12 cellular contexts compared by ENCODE assay signal in the genomic region with DNA sequence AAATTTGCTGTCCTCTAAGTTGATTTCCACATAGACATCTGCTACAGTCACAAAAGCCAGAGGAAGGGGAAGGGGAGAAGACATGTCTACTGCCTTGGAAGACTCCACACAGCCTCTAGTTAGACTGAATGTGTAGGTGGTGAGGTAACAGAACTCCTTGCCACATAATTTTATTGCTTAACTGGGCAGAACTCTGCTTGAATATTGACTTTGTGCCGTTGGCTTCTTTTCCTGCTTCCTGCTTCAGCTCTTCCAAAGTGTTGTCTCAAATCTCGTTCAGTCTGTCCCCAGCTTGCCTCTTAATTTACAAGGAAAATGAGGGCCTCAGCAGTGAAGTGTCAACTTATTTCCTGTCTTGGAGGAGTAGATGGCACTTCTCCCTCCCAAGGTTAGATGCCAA. TPM values are rescaled to one million over a fixed set of nuclear protein-coding genes. Genes with fewer than 3 reads are reported as not detected.
DNase-seq lines count a peak whose midpoint lies in the region; ATAC-seq, FAIRE-seq and TF ChIP-seq lines count a peak whose summit lies in the region.
"Had no signal": no experiment of that assay in that cellular context is flagged by ENCODE, and none has a peak within 500 bp of the region (broad histone marks: within the 10 kb centered on the region; RNA-seq: fewer than 3 reads in every experiment).

No MANE protein-coding gene starts in this region.

- TF ChIP-seq EP300 in gastroesophageal sphincter (IDR thresholded peaks at IDR 0.05): no peak

- intact Hi-C loops in spleen (cut with DNase I; ENCODE audit: low total_unique reads): no loop called here

- in situ Hi-C loops in KBM-7 (cut with MboI; ENCODE audit: low pct_unique_long_range_greater_than_20kb, low sequenced_read_pairs): no loop called here

- H3K4me1 ChIP-seq in gastroesophageal sphincter (peaks cover 0 to 16% (median 0%) of the 10 kb centered on the region in 3 donors), small intestine (ENCODE audit: control insufficient read depth in 2 of 2, insufficient read depth in 1 of 2, low read depth in 1 of 2, low read length in 1 of 2) (peaks cover 0 to 4% of the 10 kb centered on the region in 2 donors), spleen (peaks cover 0 to 25% (median 9%) of the 10 kb centered on the region in 6 donors)

- 29 to 46% methylated on average over 1 to 2 of the region's 2 CpGs for WGBS in gastroesophageal sphincter (ENCODE audit: low coverage in 1 of 2), 2 donors
- WGBS in small intestine, 3 donors: 8 to 18% (median 12%) methylated on average over 2 of the region's 2 CpGs
- 7 to 26% (median 14%) methylated on average over 2 of the region's 2 CpGs for WGBS in spleen, 5 donors

- H3K27me3 ChIP-seq in gastroesophageal sphincter (no peaks in the 10 kb centered on the region), small intestine (ENCODE audit: control insufficient read depth in 2 of 2, insufficient read depth in 2 of 2, low read length in 2 of 2) (no peaks in the 10 kb centered on the region), spleen (replicated peaks in 1 of 7) (peaks cover 0 to 3% (median 0%) of the 10 kb centered on the region in 7 donors)

- ATAC-seq in gastroesophageal sphincter: peak; percentile 57

- DNase-seq in KBM-7: peak; percentile 27
- peak; percentile 53 for DNase-seq in SIG-M5 (lab: John Stamatoyannopoulos, UW)
- DNase-seq in small intestine: peak; percentile 60
- no peak for DNase-seq in spleen
- DNase-seq in LoVo (ENCODE audit: low spot score): no peak
- DNase-seq in 8988T: no peak
- DNase-seq: activated B cell treated with CpG ODN at 0.5 μM for 24 hours, DMS 273 treated with DMSO at 0.1 percent for 48 hours, retina had no signal

- TF ChIP-seq POLR2A in gastroesophageal sphincter (IDR thresholded peaks at IDR 0.05): no peak
- no peak for TF ChIP-seq POLR2A in spleen (IDR thresholded peaks at IDR 0.05)

- TF ChIP-seq CTCF in gastroesophageal sphincter (IDR thresholded peaks at IDR 0.05) (no peak), spleen (IDR thresholded peaks at IDR 0.05 in 8 of 11, conservative IDR thresholded peaks at IDR 0.05 in 3 of 11) (no peak)

- H3K27ac ChIP-seq in gastroesophageal sphincter: no peak overlapping the region
- H3K27ac ChIP-seq in small intestine (ENCODE audit: low read depth in 1 of 2, low read length in 1 of 2): no peak overlapping the region
- no peak overlapping the region for H3K27ac ChIP-seq in spleen
- H3K27ac ChIP-seq: RWPE1 had no signal

- H3K9me3 ChIP-seq in gastroesophageal sphincter: no peaks in the 10 kb centered on the region
- no peaks in the 10 kb centered on the region for H3K9me3 ChIP-seq in small intestine (ENCODE audit: control insufficient read depth, low read depth)
- H3K9me3 ChIP-seq in spleen: no peaks in the 10 kb centered on the region

- no peak for FAIRE-seq in small intestine (lab: Jason Lieb, UNC)
- FAIRE-seq: urothelium cell line had no signal

- H3K36me3 ChIP-seq in gastroesophageal sphincter: no peaks in the 10 kb centered on the region
- no peaks in the 10 kb centered on the region for H3K36me3 ChIP-seq in small intestine (ENCODE audit: control insufficient read depth in 2 of 2, insufficient read depth in 2 of 2, low read length in 2 of 2)
- no peaks in the 10 kb centered on the region for H3K36me3 ChIP-seq in spleen

- H3K4me3 ChIP-seq in gastroesophageal sphincter (no peak overlapping the region), small intestine (ENCODE audit: low read depth in 1 of 2, low read length in 2 of 2) (no peak overlapping the region), spleen (no peak overlapping the region)

RNA-seq across cellular contexts. Expression of a gene that starts 37.1 kb away (rescaled TPM):
- total RNA-seq in gastroesophageal sphincter (100 to 1,000 TPM; 136 to 186 (median 166) TPM), spleen (10 to 100 TPM; 52.3 to 85.5 (median 61.5) TPM)
- polyA plus RNA-seq in small intestine (100 to 1,000 TPM; 108 to 121 (median 117) TPM), spleen (10 to 100 TPM; 64.7 to 78.0 (median 65.0) TPM)

Comparison
In these comparisons a context has a peak if more than half of its experiments do, and no peak if none do; other contexts are left out.
1. DNase-seq: peak in KBM-7 (single experiment), SIG-M5 (single experiment) and small intestine (single experiment); none in spleen (single experiment), LoVo (single experiment) and 8988T (single experiment).